ENCODE assay signal across 20 cellular contexts in the genomic region with DNA sequence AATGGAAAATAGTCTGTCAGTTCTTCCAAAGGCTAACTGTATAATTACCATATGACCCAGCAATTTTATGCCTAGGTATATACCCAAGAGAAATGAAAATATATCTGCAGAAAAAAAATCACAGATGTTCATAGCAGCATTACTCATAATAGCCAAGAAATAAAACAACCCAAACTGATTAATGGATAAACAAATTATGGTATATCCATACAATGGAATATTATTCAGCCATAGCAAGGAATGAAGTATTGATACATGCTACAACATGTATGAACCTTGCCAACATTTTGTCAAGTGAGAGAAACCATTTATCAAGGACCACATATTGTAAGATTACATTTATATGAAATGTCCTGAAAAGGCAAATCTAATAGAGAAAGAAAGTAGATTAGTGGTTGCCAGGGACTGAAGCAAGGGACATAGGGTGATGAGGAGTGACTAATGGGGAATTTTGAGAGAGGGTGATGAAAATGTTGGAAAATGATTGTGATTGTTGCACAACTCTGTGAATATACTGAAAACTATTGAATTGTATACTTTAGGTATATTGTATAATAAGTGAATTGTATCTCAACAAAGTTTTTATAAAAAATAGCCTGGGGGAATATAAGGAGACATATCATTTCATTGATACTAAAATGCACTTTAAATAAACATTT.
"Had no signal": no experiment of that assay in that cellular context is flagged by ENCODE, and none has a peak within 500 bp of the region (broad histone marks: within the 10 kb centered on the region; RNA-seq: fewer than 3 reads in every experiment).

No MANE protein-coding gene starts in this region.

- H3K27ac ChIP-seq: body of pancreas, neutrophil, thyroid gland had no signal

- H3K9me3 ChIP-seq: body of pancreas, neutrophil, thyroid gland had no signal

- DNase-seq: activated CD4-positive, alpha-beta memory T cell treated with anti-CD3 and anti-CD28 coated beads, Interleukin-2, amount 10 ng/mL, durations not matched to agents 7 days and 5 days; activated CD4-positive, alpha-beta T cell treated with anti-CD3 and anti-CD28 coated beads for 4 hours; activated effector memory CD4-positive, alpha-beta T cell treated with Interleukin-2 at 50 U/mL for 16 hours; activated T-cell treated with anti-CD3 and anti-CD28 coated beads, Interleukin-2, amount 50 U/mL, for 24 hours; amygdala; body of pancreas; cortex of kidney; effector CD4-positive, alpha-beta T cell; hypothalamus; kidney glomerular epithelial cell; left ventricle myocardium superior; mesendoderm; natural killer cell; retina; stimulated activated CD4-positive, alpha-beta T cell treated with anti-CD3 and anti-CD28 coated beads, Interleukin-2, amount 100 ng/mL, for 48 hours; stimulated activated naive B cell treated with anti-CD40 and anti-IgM and Interleukin-4, amounts not matched to agents 10 μg/mL and 1 μg/mL and 100 μg/mL, for 72 hours; T-helper 17 cell; thyroid gland had no signal

- H3K4me3 ChIP-seq: body of pancreas, thyroid gland had no signal

- ATAC-seq: body of pancreas; left ventricle myocardium superior; natural killer cell; stimulated activated naive B cell treated with anti-CD40 and anti-IgM and Interleukin-4, amounts not matched to agents 10 μg/mL and 1 μg/mL and 100 μg/mL, for 72 hours; T-helper 17 cell; WTC11 had no signal

- H3K36me3 ChIP-seq: neutrophil, thyroid gland had no signal

- H3K27me3 ChIP-seq: neutrophil, thyroid gland had no signal

- H3K4me1 ChIP-seq: body of pancreas, thyroid gland had no signal
